In genomic region chr10:86254081-86254480, GRCh38 we compare ENCODE assay signal across 15 cellular contexts.
DNase-seq lines count a peak whose midpoint lies in the region; ATAC-seq, FAIRE-seq and TF ChIP-seq lines count a peak whose summit lies in the region.
"Had no signal": no experiment of that assay in that cellular context is flagged by ENCODE, and none has a peak within 500 bp of the region (broad histone marks: within the 10 kb centered on the region; RNA-seq: fewer than 3 reads in every experiment).

No MANE protein-coding gene starts in this region.

- no peak for TF ChIP-seq CTCF in glutamatergic neuron (IDR thresholded peaks at IDR 0.05; ENCODE audit: partially characterized antibody, unreplicated experiment)

- peaks cover 9% of the 10 kb centered on the region for H3K36me3 Mint-ChIP-seq in glutamatergic neuron (ENCODE audit: unreplicated experiment)
- H3K36me3 Mint-ChIP-seq: CD14-positive monocyte, IgD-negative memory B cell had no signal

- peak overlapping the region; percentile 76 for H3K4me3 Mint-ChIP-seq in glutamatergic neuron (ENCODE audit: unreplicated experiment)
- H3K4me3 Mint-ChIP-seq: CD14-positive monocyte had no signal

- H3K4me1 Mint-ChIP-seq in glutamatergic neuron (ENCODE audit: low read depth, unreplicated experiment), result peaks cover 46% of the 10 kb centered on the region

- peaks cover 23% of the 10 kb centered on the region for H3K27me3 Mint-ChIP-seq in glutamatergic neuron (ENCODE audit: unreplicated experiment)

- H3K27ac Mint-ChIP-seq in glutamatergic neuron (ENCODE audit: unreplicated experiment), result peak overlapping the region; percentile 3
- H3K27ac Mint-ChIP-seq: CD14-positive monocyte, IgD-negative memory B cell had no signal

- H3K4me3 ChIP-seq in H7 (ENCODE audit: insufficient read depth, low read depth, low read length), result no peak overlapping the region
- H3K4me3 ChIP-seq: A549, Peyer's patch had no signal

- H3K27me3 ChIP-seq in H7 (ENCODE audit: control insufficient read depth, insufficient read depth, low read length), result no peaks in the 10 kb centered on the region
- H3K27me3 ChIP-seq: Peyer's patch had no signal

- DNase-seq in NCI-H2196 (lab: John Stamatoyannopoulos, UW; ENCODE audit: unreplicated experiment) (peak; percentile 12), NCI-H2196 treated with DMSO at 0.1 percent for 48 hours (lab: John Stamatoyannopoulos, UW; ENCODE audit: unreplicated experiment) (no peak), H7 (peak; percentile 53), NCI-H510A (lab: John Stamatoyannopoulos, UW) (peak; percentile 51), glutamatergic neuron (no peak), GM12892 (ENCODE audit: insufficient read length) (no peak), C1 segment of cervical spinal cord (lab: John Stamatoyannopoulos, UW) (no peak)
- DNase-seq: NCI-H1417 treated with DMSO at 0.1 percent for 48 hours, Right ventricle myocardium superior had no signal

- no peak for FAIRE-seq in GM12892 (lab: Jason Lieb, UNC)
- FAIRE-seq: A549, GM19239 had no signal

- peaks cover 25% of the 10 kb centered on the region for H3K9me3 Mint-ChIP-seq in glutamatergic neuron (ENCODE audit: unreplicated experiment)

- ATAC-seq in activated CD4-positive, CD25-positive, alpha-beta regulatory T cell treated with anti-CD3 and anti-CD28 coated beads, Interleukin-2, amount 50 U/mL, for 24 hours, result no peak

- no peaks in the 10 kb centered on the region for H3K36me3 ChIP-seq in H7 (replicated peaks; ENCODE audit: control insufficient read depth, insufficient read depth, low read length)
- H3K36me3 ChIP-seq: Peyer's patch had no signal

- TF ChIP-seq POLR2A in GM12892 (IDR thresholded peaks at IDR 0.05; ENCODE audit: low read depth, low read length), result no peak

Comparison
In these comparisons a context has a peak if more than half of its experiments do, and no peak if none do; other contexts are left out.
1. DNase-seq: peak in NCI-H2196 (single experiment), H7 (single experiment) and NCI-H510A (single experiment); none in NCI-H2196 treated with DMSO at 0.1 percent for 48 hours (single experiment), glutamatergic neuron (single experiment), GM12892 (single experiment) and C1 segment of cervical spinal cord (0 of 14).